In the genomic region with DNA sequence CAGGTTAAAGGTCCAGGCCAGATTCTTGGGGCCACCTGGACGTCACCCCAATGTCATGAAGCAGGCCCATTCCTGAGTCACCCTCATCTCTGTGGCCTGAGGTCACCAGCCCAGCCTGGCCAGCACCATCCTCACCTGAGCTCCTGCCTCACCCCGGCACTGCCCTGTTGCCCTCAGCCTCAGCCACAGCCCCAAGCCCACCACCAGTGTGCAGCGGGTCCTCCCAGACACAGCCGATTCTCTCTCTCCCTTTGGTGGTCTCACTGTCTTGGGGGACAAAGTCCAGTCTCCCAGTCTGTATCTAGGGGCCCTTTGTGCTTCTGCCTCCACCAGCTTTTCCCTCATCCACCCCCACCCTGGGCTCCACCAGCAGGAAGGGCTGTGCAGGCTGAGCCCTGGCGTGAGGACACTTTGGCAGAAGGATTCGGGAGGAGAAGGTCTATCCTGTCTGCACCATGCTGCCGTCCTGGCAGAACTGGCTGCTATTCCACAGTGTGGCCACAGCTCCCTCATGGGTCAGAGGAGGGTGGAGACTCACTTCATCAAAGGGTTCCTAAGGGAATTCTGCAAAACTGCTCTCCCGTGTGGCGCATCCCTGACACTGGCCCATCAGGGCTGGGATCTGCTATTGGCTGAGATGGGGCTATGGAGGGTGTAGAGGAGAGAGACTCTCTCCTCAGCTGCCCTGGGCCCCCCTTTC, we compare ENCODE assay signal across 27 cellular contexts.
DNase-seq lines count a peak whose midpoint lies in the region; ATAC-seq and TF ChIP-seq lines count a peak whose summit lies in the region.
"Had no signal": no experiment of that assay in that cellular context is flagged by ENCODE, and none has a peak within 500 bp of the region (broad histone marks: within the 10 kb centered on the region; RNA-seq: fewer than 3 reads in every experiment).

No MANE protein-coding gene starts in this region.

- DNase-seq in COR-L47 (lab: John Stamatoyannopoulos, UW) (peak; percentile 15), HCT116 (ENCODE audit: low read depth, low spot score) (no peak), WTC11 (ENCODE audit: low spot score) (no peak), mesendoderm (peak; percentile 66), transverse colon (no peak)
- DNase-seq: ACHN; activated CD4-positive, alpha-beta T cell treated with anti-CD3 and anti-CD28 coated beads for 1 hour; activated CD8-positive, alpha-beta T cell treated with anti-CD3 and anti-CD28 coated beads for 36 hours; activated T-cell treated with anti-CD3 and anti-CD28 coated beads for 4 hours; effector memory CD4-positive, alpha-beta T cell; immature natural killer cell; NCI-H446; stomach; T-helper 2 cell had no signal

- no peak for TF ChIP-seq CTCF in HCT116 (IDR thresholded peaks at IDR 0.05 in 2 of 3, conservative IDR thresholded peaks at IDR 0.05 in 1 of 3; ENCODE audit: borderline replicate concordance in 1 of 3, insufficient read depth in 1 of 3, low read depth in 2 of 3, low read length in 2 of 3)
- TF ChIP-seq CTCF in WTC11 (IDR thresholded peaks at IDR 0.05): no peak
- no peak for TF ChIP-seq CTCF in transverse colon (IDR thresholded peaks at IDR 0.05)

- no peak for TF ChIP-seq EP300 in transverse colon (IDR thresholded peaks at IDR 0.05; ENCODE audit: low read depth)

- no peak overlapping the region for H4K5ac ChIP-seq in mesendoderm (ENCODE audit: low read length)

- H3K36me3 ChIP-seq in HCT116 (ENCODE audit: control insufficient read depth in 1 of 2, insufficient read depth in 2 of 2, low read length in 2 of 2) (no peaks in the 10 kb centered on the region), mesendoderm (ENCODE audit: control insufficient read depth, insufficient read depth, low read length) (no peaks in the 10 kb centered on the region), transverse colon (no peaks in the 10 kb centered on the region)
- H3K36me3 ChIP-seq: right atrium auricular region, vagina had no signal

- no peak overlapping the region for H2BK120ac ChIP-seq in mesendoderm (ENCODE audit: low read depth, low read length)

- H3K4me3 Mint-ChIP-seq in WTC11: no peak overlapping the region
- H3K4me3 Mint-ChIP-seq: activated CD8-positive, alpha-beta T cell treated with anti-CD3 and anti-CD28 coated beads for 36 hours; B cell; CD4-positive, alpha-beta memory T cell; immature natural killer cell; memory B cell had no signal

- no CpG with 5 or more reads among the region's 9 CpGs for WGBS in mesendoderm (ENCODE audit: extremely low coverage, insufficient coverage, low lambda C conversion rate)
- WGBS in transverse colon (ENCODE audit: low coverage in 1 of 2), 2 donors: 87% methylated on average over 9 of the region's 9 CpGs; no CpG with 5 or more reads in 1 of the 2 donors

- H3K27me3 Mint-ChIP-seq in WTC11 (ENCODE audit: low read depth): peaks cover 2% of the 10 kb centered on the region; the same call in 1 of the 2 replicates
- H3K27me3 Mint-ChIP-seq: CD4-positive, alpha-beta memory T cell; memory B cell had no signal

- H3K4me3 ChIP-seq in HCT116 (replicated peaks in 1 of 2; ENCODE audit: low read depth in 1 of 2, low read length in 2 of 2): no peak overlapping the region
- H3K4me3 ChIP-seq in mesendoderm (ENCODE audit: low read length): no peak overlapping the region
- H3K4me3 ChIP-seq in transverse colon: no peak overlapping the region
- H3K4me3 ChIP-seq: coronary artery, right atrium auricular region, smooth muscle cell, stomach, vagina had no signal

- H3K27ac ChIP-seq in HCT116 (ENCODE audit: low read depth, low read length): no peak overlapping the region
- no peak overlapping the region for H3K27ac ChIP-seq in mesendoderm (ENCODE audit: low read depth, low read length)
- no peak overlapping the region for H3K27ac ChIP-seq in transverse colon
- H3K27ac ChIP-seq: coronary artery, parathyroid adenoma, right atrium auricular region, stomach, vagina had no signal

- H2BK5ac ChIP-seq in mesendoderm (ENCODE audit: low read length): no peak overlapping the region

- no peak overlapping the region for H3K18ac ChIP-seq in mesendoderm (ENCODE audit: low read length)

- no peaks in the 10 kb centered on the region for H3K36me3 Mint-ChIP-seq in WTC11
- H3K36me3 Mint-ChIP-seq: activated naive CD4-positive, alpha-beta T cell treated with anti-CD3 and anti-CD28 coated beads, Interleukin-2, amount 50 U/mL, for 72 hours; CD4-positive, alpha-beta memory T cell; immature natural killer cell; memory B cell had no signal

- peak; percentile 72 for ATAC-seq in HCT116
- peak; percentile 74 for ATAC-seq in WTC11
- ATAC-seq in HG02981 (IDR thresholded peaks at IDR 0.05; ENCODE audit: unreplicated experiment): no peak
- no peak for ATAC-seq in GM18519 (IDR thresholded peaks at IDR 0.05; ENCODE audit: low FRiP score, unreplicated experiment)
- ATAC-seq in HG03521 (IDR thresholded peaks at IDR 0.05; ENCODE audit: unreplicated experiment): no peak
- ATAC-seq: activated CD8-positive, alpha-beta T cell treated with anti-CD3 and anti-CD28 coated beads for 36 hours; activated naive CD4-positive, alpha-beta T cell treated with anti-CD3 and anti-CD28 coated beads, Interleukin-2, amount 50 U/mL, for 72 hours; SK-N-SH treated with all-trans-retinoic acid at 6 μM for 48 hours had no signal

- no peak overlapping the region for H4K8ac ChIP-seq in mesendoderm (ENCODE audit: low read depth, low read length)

- no peak overlapping the region for H3K23ac ChIP-seq in mesendoderm (ENCODE audit: low read length)

- H3K9me2 ChIP-seq in HCT116 (ENCODE audit: insufficient read depth): no peaks in the 10 kb centered on the region

- H3K4me1 Mint-ChIP-seq in WTC11: no peaks in the 10 kb centered on the region

- no peak overlapping the region for H2AK5ac ChIP-seq in mesendoderm (ENCODE audit: low read length)

- RAD21 ChIA-PET in HCT116 (lab: Charles Lee; ENCODE audit: low non-redundant PET in 1 of 2, low total read pairs in 2 of 2, uncharacterized antibody in 2 of 2, unreplicated experiment in 2 of 2): no interaction called here

- no peaks in the 10 kb centered on the region for H3K27me3 ChIP-seq in HCT116 (ENCODE audit: insufficient read depth, low read length)
- H3K27me3 ChIP-seq in mesendoderm (ENCODE audit: insufficient read depth, low read length, poor library complexity): no peaks in the 10 kb centered on the region
- no peaks in the 10 kb centered on the region for H3K27me3 ChIP-seq in transverse colon
- H3K27me3 ChIP-seq: right atrium auricular region, stomach, vagina had no signal

- intact Hi-C loops in HCT116 (cut with micrococcal nuclease) (no loop called here), transverse colon (cut with DNase I; ENCODE audit: low total_unique reads) (loop anchor here (5.0 kb wide), 1 partner anchor 502 kb away; no protein-coding TSS in a partner anchor)

- no peak for TF ChIP-seq POLR2A in HCT116 (IDR thresholded peaks at IDR 0.05; ENCODE audit: borderline replicate concordance, extremely low read depth, insufficient read depth, insufficient read length)
- no peak for TF ChIP-seq POLR2A in transverse colon (IDR thresholded peaks at IDR 0.05)

- no peak overlapping the region for H3K4ac ChIP-seq in mesendoderm (ENCODE audit: low read depth, low read length)

- H3K79me1 ChIP-seq in mesendoderm (ENCODE audit: low read length): no peaks in the 10 kb centered on the region

- POLR2A ChIA-PET in HCT116 (lab: Charles Lee) (no interaction called here), WTC11 (lab: Charles Lee) (no interaction called here)

- H3K9me3 ChIP-seq in HCT116 (ENCODE audit: control insufficient read depth in 1 of 2, insufficient read depth in 1 of 2, low read depth in 1 of 2, low read length in 2 of 2): no peaks in the 10 kb centered on the region
- H3K9me3 ChIP-seq in transverse colon: no peaks in the 10 kb centered on the region
- H3K9me3 ChIP-seq: right atrium auricular region, stomach, vagina had no signal

- H3K27ac Mint-ChIP-seq in WTC11: peak overlapping the region; percentile 72; the same call in 1 of the 2 replicates
- H3K27ac Mint-ChIP-seq: activated CD8-positive, alpha-beta T cell treated with anti-CD3 and anti-CD28 coated beads for 36 hours; activated naive CD4-positive, alpha-beta T cell treated with anti-CD3 and anti-CD28 coated beads, Interleukin-2, amount 50 U/mL, for 72 hours; B cell; immature natural killer cell; memory B cell had no signal

- no peak overlapping the region for H2AFZ ChIP-seq in HCT116 (ENCODE audit: low read depth, low read length, poor library complexity, severe bottlenecking)
- H2AFZ ChIP-seq: parathyroid adenoma had no signal

- no peak overlapping the region for H3K56ac ChIP-seq in mesendoderm (ENCODE audit: low read length)

- H3K4me2 ChIP-seq in HCT116 (ENCODE audit: low read length) (no peak overlapping the region), mesendoderm (ENCODE audit: low read length) (no peak overlapping the region)
- H3K4me2 ChIP-seq: smooth muscle cell had no signal

- H3K79me2 ChIP-seq in HCT116 (ENCODE audit: insufficient read depth, low read length) (no peaks in the 10 kb centered on the region), mesendoderm (ENCODE audit: control insufficient read depth, insufficient read depth, low read length) (no peaks in the 10 kb centered on the region)
- H3K79me2 ChIP-seq: parathyroid adenoma had no signal

- no peaks in the 10 kb centered on the region for H3K4me1 ChIP-seq in HCT116 (ENCODE audit: control insufficient read depth in 1 of 2, insufficient read depth in 2 of 2, low read length in 2 of 2)
- H3K4me1 ChIP-seq in mesendoderm (ENCODE audit: control insufficient read depth, low read depth, low read length): no peaks in the 10 kb centered on the region
- no peaks in the 10 kb centered on the region for H3K4me1 ChIP-seq in transverse colon
- H3K4me1 ChIP-seq: right atrium auricular region, vagina had no signal

- H3K9me3 Mint-ChIP-seq in WTC11: no peaks in the 10 kb centered on the region
- H3K9me3 Mint-ChIP-seq: activated CD8-positive, alpha-beta T cell treated with anti-CD3 and anti-CD28 coated beads for 36 hours; activated naive CD4-positive, alpha-beta T cell treated with anti-CD3 and anti-CD28 coated beads, Interleukin-2, amount 50 U/mL, for 72 hours; CD4-positive, alpha-beta memory T cell; immature natural killer cell; memory B cell had no signal

- H2BK15ac ChIP-seq in mesendoderm (replicated peaks; ENCODE audit: low read depth): no peak overlapping the region

- CTCF ChIA-PET in HCT116 (lab: Charles Lee) (interaction anchor here (0.8 to 1.3 kb wide), 2 partner anchors 12 to 135 kb away, joined by 3 read pairs; no protein-coding TSS in a partner anchor), WTC11 (lab: Charles Lee) (interaction anchor here (1.0 to 3.1 kb wide), 9 partner anchors 12 to 135 kb away, joined by 3 to 26 read pairs (median 3); a partner anchor contains a TSS)

- H3K9ac ChIP-seq in HCT116 (ENCODE audit: low read length) (no peak overlapping the region), mesendoderm (ENCODE audit: low read length) (no peak overlapping the region)
- H3K9ac ChIP-seq: parathyroid adenoma had no signal

- H4K20me1 ChIP-seq in HCT116 (ENCODE audit: insufficient read depth): no peaks in the 10 kb centered on the region

- no TSS peak for BruUV-seq in HCT116 (replicated peaks; lab: Mats Ljungman, UMichigan)

- no peak for TF ChIP-seq RAD21 in HCT116 (IDR thresholded peaks at IDR 0.05; ENCODE audit: low read depth)

- in situ Hi-C loops in transverse colon (cut with MboI; ENCODE audit: low pct_ligation_motif_present in 1 of 4, low pct_unique_long_range_greater_than_20kb in 1 of 4, low sequenced_read_pairs in 3 of 4): loop anchor here in 1 of 4 donors (25.0 kb wide), 1 partner anchor 137 kb away; no protein-coding TSS in a partner anchor

Comparison
In these comparisons a context has a peak if more than half of its experiments do, and no peak if none do; other contexts are left out.
1. DNase-seq: peak in COR-L47 (single experiment) and mesendoderm (single experiment); none in HCT116 (single experiment), WTC11 (single experiment) and transverse colon (single experiment).
2. ATAC-seq: peak in HCT116 (single experiment) and WTC11 (single experiment); none in HG02981 (single experiment), GM18519 (single experiment) and HG03521 (single experiment).